ENCODE assay signal across 9 cellular contexts in genomic region chr2:23524261-23524706, GRCh38.
A peak's percentile ranks its signal among the peaks of the same experiment; 100 is the strongest.
DNase-seq lines count a peak whose midpoint lies in the region; ATAC-seq and TF ChIP-seq lines count a peak whose summit lies in the region.
"Had no signal": no experiment of that assay in that cellular context is flagged by ENCODE, and none has a peak within 500 bp of the region (broad histone marks: within the 10 kb centered on the region; RNA-seq: fewer than 3 reads in every experiment).

No MANE protein-coding gene starts in this region.

- ATAC-seq in GM21723 (IDR thresholded peaks at IDR 0.05; ENCODE audit: unreplicated experiment), result no peak

- peaks cover 13% of the 10 kb centered on the region for H3K27me3 Mint-ChIP-seq in nephron (ENCODE audit: low read depth)
- H3K27me3 Mint-ChIP-seq in glutamatergic neuron (ENCODE audit: unreplicated experiment), result peaks cover 7% of the 10 kb centered on the region
- H3K27me3 Mint-ChIP-seq: activated naive CD4-positive, alpha-beta T cell treated with anti-CD3 and anti-CD28 coated beads, Interleukin-2, amount 50 U/mL, for 24 hours had no signal

- no peaks in the 10 kb centered on the region for H3K9me3 Mint-ChIP-seq in nephron
- peaks cover 1% of the 10 kb centered on the region for H3K9me3 Mint-ChIP-seq in glutamatergic neuron (ENCODE audit: unreplicated experiment)
- H3K9me3 Mint-ChIP-seq: activated naive CD4-positive, alpha-beta T cell treated with anti-CD3 and anti-CD28 coated beads, Interleukin-2, amount 50 U/mL, for 24 hours had no signal

- TF ChIP-seq CTCF in AG09309 (IDR thresholded peaks at IDR 0.05; ENCODE audit: control insufficient read depth, insufficient read depth, low read depth, low read length, missing control alignments) (no peak), epithelial cell of esophagus (IDR thresholded peaks at IDR 0.05; ENCODE audit: insufficient read depth, low read depth, low read length, missing control alignments) (no peak), nephron (IDR thresholded peaks at IDR 0.05; ENCODE audit: unreplicated experiment in 3 of 3) (no peak), glutamatergic neuron (IDR thresholded peaks at IDR 0.05; ENCODE audit: partially characterized antibody, unreplicated experiment) (no peak)

- H3K4me3 Mint-ChIP-seq in nephron, result peak overlapping the region in 2 of 3 experiments; percentile 67 to 82
- H3K4me3 Mint-ChIP-seq in glutamatergic neuron (ENCODE audit: unreplicated experiment), result no peak overlapping the region
- H3K4me3 Mint-ChIP-seq: activated naive CD4-positive, alpha-beta T cell treated with anti-CD3 and anti-CD28 coated beads, Interleukin-2, amount 50 U/mL, for 24 hours had no signal

- H3K27ac Mint-ChIP-seq in nephron (peak overlapping the region; percentile 73 to 92 (median 90)), glutamatergic neuron (ENCODE audit: unreplicated experiment) (no peak overlapping the region)
- H3K27ac Mint-ChIP-seq: activated naive CD4-positive, alpha-beta T cell treated with anti-CD3 and anti-CD28 coated beads, Interleukin-2, amount 50 U/mL, for 24 hours had no signal

- H3K36me3 Mint-ChIP-seq in nephron (ENCODE audit: low read depth) (no peaks in the 10 kb centered on the region), glutamatergic neuron (ENCODE audit: unreplicated experiment) (no peaks in the 10 kb centered on the region)
- H3K36me3 Mint-ChIP-seq: activated naive CD4-positive, alpha-beta T cell treated with anti-CD3 and anti-CD28 coated beads, Interleukin-2, amount 50 U/mL, for 24 hours had no signal

- DNase-seq in AG09309 (ENCODE audit: low read depth), result peak; percentile 13
- DNase-seq in NCI-H524 (lab: John Stamatoyannopoulos, UW), result peak; percentile 48 to 67
- DNase-seq in epithelial cell of esophagus (ENCODE audit: low read depth), result peak; percentile 61
- no peak for DNase-seq in glutamatergic neuron
- no peak for DNase-seq in NK-92 (lab: John Stamatoyannopoulos, UW; ENCODE audit: unreplicated experiment)
- no peak for DNase-seq in NCI-H748 treated with DMSO at 0.1 percent for 48 hours (lab: John Stamatoyannopoulos, UW)

- H3K4me3 ChIP-seq in AG09309 (ENCODE audit: control insufficient read depth, low read depth, low read length) (no peak overlapping the region), epithelial cell of esophagus (ENCODE audit: low read length) (no peak overlapping the region)

- H3K4me1 Mint-ChIP-seq in nephron (peaks cover 59% of the 10 kb centered on the region), glutamatergic neuron (ENCODE audit: low read depth, unreplicated experiment) (peaks cover 15% of the 10 kb centered on the region)

Comparison
In these comparisons a context has a peak if more than half of its experiments do, and no peak if none do; other contexts are left out.
1. DNase-seq: peak in AG09309 (single experiment), NCI-H524 (2 of 2) and epithelial cell of esophagus (single experiment); none in glutamatergic neuron (single experiment), NK-92 (single experiment) and NCI-H748 treated with DMSO at 0.1 percent for 48 hours (single experiment).